Comparison of ENCODE assay signal across 1 cellular context in the genomic region with DNA sequence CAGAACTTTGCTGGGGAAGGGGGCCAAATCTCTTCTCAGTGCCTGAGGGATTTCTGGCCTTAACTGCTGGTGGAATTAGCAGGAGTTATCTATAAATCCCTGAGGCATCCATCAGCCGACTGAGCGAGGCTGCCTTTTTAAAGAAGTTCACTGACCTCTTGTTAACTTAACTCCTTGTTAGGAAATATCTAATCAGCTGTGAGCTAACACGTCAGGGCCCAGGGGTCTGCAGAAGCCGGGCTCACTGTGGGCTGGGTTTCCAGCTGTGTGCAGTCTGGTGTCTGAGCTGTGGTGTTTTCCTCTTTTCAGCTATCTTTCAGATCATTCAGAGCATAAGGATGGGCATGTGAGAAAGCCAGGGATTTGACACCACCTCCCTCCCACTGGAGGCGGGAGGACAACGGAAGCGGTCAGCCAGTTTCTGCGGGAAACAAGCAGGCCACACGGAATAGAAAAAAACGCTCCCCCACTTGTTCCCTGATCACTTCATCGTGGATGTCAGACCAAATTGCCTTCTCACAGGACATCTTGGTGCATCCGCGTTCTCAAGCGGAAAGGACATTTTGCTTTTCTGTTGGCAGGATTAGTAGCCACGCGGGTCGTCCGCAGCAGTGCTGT.
TF ChIP-seq lines count a peak whose summit lies in the region.

No MANE protein-coding gene starts in this region.

TF ChIP-seq in K562, 482 proteins besides CTCF, POLR2A, EP300 and RAD21 (continued from another document):
- TF ChIP-seq ATF4 (CRISPR knock-in tag; IDR thresholded peaks at IDR 0.05) (0 out of 2 replicates have a peak, but pooled peaks have one; percentile 16), SRF (CRISPR knock-in tag; IDR thresholded peaks at IDR 0.05) (peak in 1 of 2 experiments; percentile 88; a peak in 2 of 4 replicates), CHD4 (IDR thresholded peaks at IDR 0.05; ENCODE audit: insufficient read depth, insufficient replicate concordance, low read depth, low read length, poor library complexity, severe bottlenecking) (no peak), RCOR1 (IDR thresholded peaks at IDR 0.05; ENCODE audit: borderline replicate concordance in 1 of 2, low read depth in 2 of 2, low read length in 2 of 2) (0 out of 4 replicates have a peak, but pooled peaks of 1 of the 2 experiments have one; percentile 3), ZNF175 (CRISPR knock-in tag; IDR thresholded peaks at IDR 0.05; ENCODE audit: low read depth) (no peak), CHCHD3 (CRISPR knock-in tag; IDR thresholded peaks at IDR 0.05) (no peak), PBX2 (CRISPR knock-in tag; IDR thresholded peaks at IDR 0.05; ENCODE audit: low read depth) (no peak), PBX2 (tag; conservative IDR thresholded peaks at IDR 0.05; ENCODE audit: low read depth) (no peak), SIRT6 (IDR thresholded peaks at IDR 0.05; ENCODE audit: low read depth, low read length) (no peak), GABPA (tag; conservative IDR thresholded peaks at IDR 0.05; ENCODE audit: low read depth) (peak; percentile 54)
- TF ChIP-seq, protein P1, sequence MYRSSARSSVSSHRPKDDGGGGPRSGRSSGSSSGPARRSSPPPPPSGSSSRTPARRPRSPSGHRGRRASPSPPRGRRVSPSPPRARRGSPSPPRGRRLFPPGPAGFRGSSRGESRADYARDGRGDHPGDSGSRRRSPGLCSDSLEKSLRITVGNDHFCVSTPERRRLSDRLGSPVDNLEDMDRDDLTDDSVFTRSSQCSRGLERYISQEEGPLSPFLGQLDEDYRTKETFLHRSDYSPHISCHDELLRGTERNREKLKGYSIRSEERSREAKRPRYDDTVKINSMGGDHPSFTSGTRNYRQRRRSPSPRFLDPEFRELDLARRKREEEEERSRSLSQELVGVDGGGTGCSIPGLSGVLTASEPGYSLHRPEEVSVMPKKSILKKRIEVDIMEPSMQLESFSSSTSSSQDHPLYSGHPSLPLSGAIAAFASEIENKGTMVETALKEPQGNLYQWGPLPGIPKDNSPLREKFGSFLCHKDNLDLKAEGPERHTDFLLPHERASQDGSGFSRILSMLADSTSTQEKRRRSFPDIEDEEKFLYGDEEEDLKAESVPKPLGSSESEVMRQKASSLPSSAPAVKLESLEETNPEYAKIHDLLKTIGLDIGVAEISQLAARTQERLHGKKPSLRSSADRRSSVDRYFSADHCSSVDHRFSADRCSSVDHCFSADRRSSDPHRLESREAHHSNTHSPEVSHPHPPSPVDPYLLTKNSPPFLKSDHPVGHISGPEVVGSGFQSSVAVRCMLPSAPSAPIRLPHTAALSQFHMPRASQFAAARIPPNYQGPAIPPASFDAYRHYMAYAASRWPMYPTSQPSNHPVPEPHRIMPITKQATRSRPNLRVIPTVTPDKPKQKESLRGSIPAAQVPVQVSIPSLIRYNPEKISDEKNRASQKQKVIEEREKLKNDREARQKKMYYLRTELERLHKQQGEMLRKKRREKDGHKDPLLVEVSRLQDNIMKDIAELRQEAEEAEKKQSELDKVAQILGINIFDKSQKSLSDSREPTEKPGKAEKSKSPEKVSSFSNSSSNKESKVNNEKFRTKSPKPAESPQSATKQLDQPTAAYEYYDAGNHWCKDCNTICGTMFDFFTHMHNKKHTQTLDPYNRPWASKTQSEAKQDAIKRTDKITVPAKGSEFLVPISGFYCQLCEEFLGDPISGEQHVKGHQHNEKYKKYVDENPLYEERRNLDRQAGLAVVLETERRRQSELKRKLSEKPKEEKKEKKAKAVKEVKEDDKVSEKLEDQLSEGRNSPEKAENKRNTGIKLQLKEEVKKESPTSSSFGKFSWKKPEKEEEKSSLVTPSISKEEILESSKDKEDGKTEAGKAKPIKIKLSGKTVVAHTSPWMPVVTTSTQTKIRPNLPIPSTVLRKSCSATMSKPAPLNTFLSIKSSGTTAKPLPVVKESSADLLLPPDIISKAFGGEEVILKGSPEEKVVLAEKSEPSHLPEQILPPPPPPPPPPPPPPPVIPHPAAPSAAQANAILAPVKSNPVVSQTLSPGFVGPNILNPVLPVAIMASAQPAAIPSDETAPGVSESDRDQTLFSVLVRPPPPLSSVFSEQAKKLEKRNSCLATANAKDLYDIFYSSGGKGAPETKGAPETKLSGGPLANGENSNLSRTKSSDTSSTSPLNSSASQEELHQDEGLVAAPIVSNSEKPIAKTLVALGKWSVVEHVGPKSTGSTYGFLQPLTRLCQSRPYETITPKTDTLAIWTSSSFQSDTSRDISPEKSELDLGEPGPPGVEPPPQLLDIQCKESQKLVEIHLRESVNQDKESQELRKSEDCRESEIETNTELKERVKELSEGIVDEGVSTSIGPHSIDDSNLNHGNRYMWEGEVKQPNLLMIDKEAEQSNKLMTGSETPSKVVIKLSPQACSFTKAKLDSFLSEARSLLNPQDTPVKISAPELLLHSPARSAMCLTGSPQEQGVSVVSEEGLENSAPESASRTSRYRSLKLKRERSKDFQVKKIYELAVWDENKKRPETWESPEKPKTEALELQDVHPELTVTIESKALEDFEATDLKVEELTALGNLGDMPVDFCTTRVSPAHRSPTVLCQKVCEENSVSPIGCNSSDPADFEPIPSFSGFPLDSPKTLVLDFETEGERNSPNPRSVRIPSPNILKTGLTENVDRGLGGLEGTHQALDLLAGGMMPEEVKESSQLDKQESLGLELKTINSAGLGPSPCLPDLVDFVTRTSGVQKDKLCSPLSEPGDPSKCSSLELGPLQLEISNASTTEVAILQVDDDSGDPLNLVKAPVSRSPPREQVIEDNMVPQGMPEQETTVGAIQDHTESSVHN (IDR thresholded peaks at IDR 0.05; ENCODE audit: borderline replicate concordance in 1 of 2, low read depth in 1 of 2): 0 out of 4 replicates have a peak, but pooled peaks of 1 of the 2 experiments have one; percentile 27
